ENCODE assay signal across 1 cellular context in the genomic region with DNA sequence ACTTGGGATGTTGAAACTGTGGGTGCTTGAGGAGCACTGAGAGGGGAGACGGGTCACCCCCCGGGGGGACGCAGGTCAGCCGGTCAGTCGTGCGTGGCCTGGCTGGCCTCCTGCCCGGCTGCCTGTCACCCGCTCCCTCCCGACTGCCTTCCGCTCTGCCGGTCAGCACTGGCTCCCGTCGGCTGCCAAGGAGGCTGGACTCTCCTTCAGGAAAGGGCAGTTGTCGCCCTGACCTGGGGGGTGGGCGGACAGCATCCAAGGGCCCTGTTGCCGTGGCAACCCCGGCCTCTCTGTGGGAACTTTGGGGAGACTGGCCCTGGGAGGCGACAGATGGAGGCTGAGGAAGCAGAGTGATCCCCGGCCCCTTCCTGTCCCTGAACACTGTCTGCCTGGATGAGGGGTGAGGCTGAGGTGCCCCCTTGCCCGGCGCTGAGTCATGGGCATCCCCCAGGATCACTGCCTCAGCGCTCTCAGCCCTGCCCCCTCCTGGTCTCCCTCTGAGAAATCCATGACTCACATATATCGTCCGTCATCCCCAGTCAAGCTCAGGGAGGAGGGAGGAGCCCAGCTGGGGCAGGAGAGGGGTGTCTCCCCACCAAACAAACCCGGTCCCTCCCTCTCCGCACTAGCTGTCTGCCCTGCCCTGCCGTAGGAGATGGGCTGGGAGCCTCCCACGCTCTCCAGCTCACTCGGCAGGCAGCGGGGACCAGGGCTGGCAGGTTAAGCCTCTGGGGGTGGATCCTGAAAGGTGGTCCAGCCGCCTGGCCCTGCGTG.
TF ChIP-seq lines count a peak whose summit lies in the region.

ADGRG1 (plus strand) TSS at position 623 of the 774 bp plus-strand sequence. CDS start 21,658 bp downstream, outside the sequence.

TF ChIP-seq in H1, 55 proteins besides CTCF, POLR2A, EP300 and RAD21:
- TF ChIP-seq KDM5A (IDR thresholded peaks at IDR 0.05; ENCODE audit: low read length) = no peak
- no peak for TF ChIP-seq ZNF274 (IDR thresholded peaks at IDR 0.05; ENCODE audit: borderline replicate concordance, extremely low read depth, low read length)
- TF ChIP-seq CREB1 (IDR thresholded peaks at IDR 0.05) = 0 out of 2 replicates have a peak, but pooled peaks have one; percentile 43
- no peak for TF ChIP-seq RBBP5 (IDR thresholded peaks at IDR 0.05; ENCODE audit: borderline replicate concordance, low read depth, low read length)
- TF ChIP-seq CBX8 (IDR thresholded peaks at IDR 0.05; ENCODE audit: borderline replicate concordance, low read depth, low read length) = no peak
- no peak for TF ChIP-seq PHF8 (conservative IDR thresholded peaks at IDR 0.05; ENCODE audit: low read depth, low read length)
- TF ChIP-seq TEAD4 (IDR thresholded peaks at IDR 0.05; ENCODE audit: low read depth, low read length) = no peak
- no peak for TF ChIP-seq GABPA (IDR thresholded peaks at IDR 0.05; ENCODE audit: borderline replicate concordance, insufficient read depth, low read length)
- no peak for TF ChIP-seq FOSL1 (IDR thresholded peaks at IDR 0.05; ENCODE audit: insufficient read depth, low read depth, low read length)
- TF ChIP-seq HDAC2 (IDR thresholded peaks at IDR 0.05; ENCODE audit: borderline replicate concordance in 1 of 2, low read depth in 2 of 2, low read length in 2 of 2) = no peak
- no peak for TF ChIP-seq ATF2 (IDR thresholded peaks at IDR 0.05; ENCODE audit: low read length)
- TF ChIP-seq JUND (IDR thresholded peaks at IDR 0.05; ENCODE audit: low read length) = peak; percentile 82
- TF ChIP-seq EGR1 (IDR thresholded peaks at IDR 0.05; ENCODE audit: borderline replicate concordance, low read depth, low read length) = no peak
- TF ChIP-seq SIN3A (conservative IDR thresholded peaks at IDR 0.05 in 1 of 2, IDR thresholded peaks at IDR 0.05 in 1 of 2; ENCODE audit: low read depth in 1 of 2, low read length in 2 of 2) = 0 out of 4 replicates have a peak, but pooled peaks of 1 of the 2 experiments have one; percentile 29
- no peak for TF ChIP-seq MAX (IDR thresholded peaks at IDR 0.05)
- no peak for TF ChIP-seq CHD7 (IDR thresholded peaks at IDR 0.05; ENCODE audit: insufficient replicate concordance, low read length)
- no peak for TF ChIP-seq SAP30 (IDR thresholded peaks at IDR 0.05; ENCODE audit: insufficient read depth, insufficient replicate concordance, low read length)
- no peak for TF ChIP-seq EZH2 (IDR thresholded peaks at IDR 0.05; ENCODE audit: low read depth, low read length, severe bottlenecking)
- TF ChIP-seq TAF1 (IDR thresholded peaks at IDR 0.05; ENCODE audit: low read depth, low read length) = no peak
- TF ChIP-seq, protein P1, sequence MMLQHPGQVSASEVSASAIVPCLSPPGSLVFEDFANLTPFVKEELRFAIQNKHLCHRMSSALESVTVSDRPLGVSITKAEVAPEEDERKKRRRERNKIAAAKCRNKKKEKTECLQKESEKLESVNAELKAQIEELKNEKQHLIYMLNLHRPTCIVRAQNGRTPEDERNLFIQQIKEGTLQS (IDR thresholded peaks at IDR 0.05; ENCODE audit: insufficient read depth, low read depth, low read length) = no peak
- TF ChIP-seq SIX5 (IDR thresholded peaks at IDR 0.05; ENCODE audit: low read depth, low read length) = no peak
- no peak for TF ChIP-seq KDM4A (IDR thresholded peaks at IDR 0.05; ENCODE audit: low read depth, low read length, severe bottlenecking)
- no peak for TF ChIP-seq YY1 (IDR thresholded peaks at IDR 0.05; ENCODE audit: low read depth, low read length)
- TF ChIP-seq CHD2 (IDR thresholded peaks at IDR 0.05; ENCODE audit: low read length) = no peak
- no peak for TF ChIP-seq ASH2L (IDR thresholded peaks at IDR 0.05; ENCODE audit: low read length)
- peak; percentile 82; the same call in 1 of the 2 replicates for TF ChIP-seq MAFK (IDR thresholded peaks at IDR 0.05; ENCODE audit: low read depth, low read length)
- no peak for TF ChIP-seq RFX5 (IDR thresholded peaks at IDR 0.05; ENCODE audit: borderline replicate concordance, low read depth, low read length)
- no peak for TF ChIP-seq RNF2 (IDR thresholded peaks at IDR 0.05; ENCODE audit: borderline replicate concordance, low read depth, low read length, missing control alignments, poor library complexity, severe bottlenecking)
- no peak for TF ChIP-seq TBP (IDR thresholded peaks at IDR 0.05; ENCODE audit: low read depth, low read length)
- TF ChIP-seq, protein P2, sequence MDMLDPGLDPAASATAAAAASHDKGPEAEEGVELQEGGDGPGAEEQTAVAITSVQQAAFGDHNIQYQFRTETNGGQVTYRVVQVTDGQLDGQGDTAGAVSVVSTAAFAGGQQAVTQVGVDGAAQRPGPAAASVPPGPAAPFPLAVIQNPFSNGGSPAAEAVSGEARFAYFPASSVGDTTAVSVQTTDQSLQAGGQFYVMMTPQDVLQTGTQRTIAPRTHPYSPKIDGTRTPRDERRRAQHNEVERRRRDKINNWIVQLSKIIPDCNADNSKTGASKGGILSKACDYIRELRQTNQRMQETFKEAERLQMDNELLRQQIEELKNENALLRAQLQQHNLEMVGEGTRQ (IDR thresholded peaks at IDR 0.05; ENCODE audit: low read length) = no peak
- TF ChIP-seq BRCA1 (IDR thresholded peaks at IDR 0.05; ENCODE audit: low read depth, low read length) = no peak
- no peak for TF ChIP-seq TCF12 (IDR thresholded peaks at IDR 0.05; ENCODE audit: low read depth, low read length)
- no peak for TF ChIP-seq SP1 (IDR thresholded peaks at IDR 0.05; ENCODE audit: low read depth, low read length)
- TF ChIP-seq JUN (IDR thresholded peaks at IDR 0.05; ENCODE audit: low read depth, low read length) = no peak
- TF ChIP-seq TAF7 (optimal IDR thresholded peaks at IDR 0.05; ENCODE audit: borderline replicate concordance, low read depth, low read length) = no peak
- peak; percentile 98 for TF ChIP-seq BACH1 (IDR thresholded peaks at IDR 0.05; ENCODE audit: low read length)
- TF ChIP-seq POU5F1 (IDR thresholded peaks at IDR 0.05; ENCODE audit: low read depth, low read length) = no peak
- no peak for TF ChIP-seq SIRT6 (IDR thresholded peaks at IDR 0.05; ENCODE audit: low read length)
TF ChIP-seq in H1: peak in this region for 5.
